In the genomic region with DNA sequence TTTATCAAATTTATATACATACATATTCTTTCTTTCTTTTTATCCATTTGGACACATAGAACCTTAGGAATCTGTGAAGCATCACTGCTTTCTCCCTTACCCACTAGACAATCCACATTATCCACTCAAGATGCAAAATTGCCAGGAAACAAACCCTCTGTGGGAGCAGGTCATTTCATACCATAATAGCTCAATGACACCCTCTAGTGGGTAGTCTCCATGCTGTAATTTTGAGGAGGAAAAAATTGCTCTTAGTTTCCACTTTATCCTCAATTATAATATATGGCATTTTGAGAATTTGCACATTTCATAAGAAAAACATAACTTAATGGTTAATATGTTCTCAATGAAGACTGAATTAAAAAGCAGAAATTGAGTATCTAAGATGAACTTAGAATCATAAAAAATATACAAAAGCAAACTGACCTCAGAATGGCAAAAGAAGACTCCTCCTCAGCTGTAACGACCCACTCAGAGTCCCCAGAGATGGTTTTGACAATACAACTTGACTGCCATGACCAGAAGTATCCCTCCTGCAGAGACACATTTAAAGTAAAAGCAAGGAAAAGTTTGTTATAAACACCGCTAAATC, we compare ENCODE assay signal across 8 cellular contexts.
DNase-seq lines count a peak whose midpoint lies in the region; ATAC-seq, FAIRE-seq and TF ChIP-seq lines count a peak whose summit lies in the region.

No MANE protein-coding gene starts in this region.

- no peaks in the 10 kb centered on the region for H3K9me3 ChIP-seq in testis

- peak; percentile 85 for FAIRE-seq in G401.6 (lab: Jason Lieb, UNC)

- intact Hi-C loops in left colon (cut with DNase I, micrococcal nuclease): no loop called here
- intact Hi-C loops in testis (cut with DNase I; ENCODE audit: low total_unique reads): no loop called here

- DNase-seq in NB4 (ENCODE audit: low read depth) (peak; percentile 42), astrocyte of the hippocampus (ENCODE audit: low read depth, low spot score) (peak; percentile 67), left colon (no peak), testis (no peak), NK-92 (lab: John Stamatoyannopoulos, UW; ENCODE audit: unreplicated experiment) (no peak)

- no peaks in the 10 kb centered on the region for H3K4me1 ChIP-seq in testis

- TF ChIP-seq POLR2A in NB4 (IDR thresholded peaks at IDR 0.05; ENCODE audit: extremely low read depth, insufficient read length): no peak
- TF ChIP-seq POLR2A in testis (IDR thresholded peaks at IDR 0.05): no peak

- H3K4me3 ChIP-seq in NB4 (ENCODE audit: low read depth, low read length) (no peak overlapping the region), testis (no peak overlapping the region)

- ATAC-seq in GM21717 (IDR thresholded peaks at IDR 0.05; ENCODE audit: unreplicated experiment) (peak; percentile 41), left colon (peak; percentile 37), GM18511 (IDR thresholded peaks at IDR 0.05; ENCODE audit: unreplicated experiment) (no peak)

- 61 to 62% methylated on average over 2 of the region's 2 CpGs for WGBS in testis, 2 donors

- TF ChIP-seq CTCF in NB4 (IDR thresholded peaks at IDR 0.05; ENCODE audit: low read depth, low read length) (peak; percentile 77), testis (IDR thresholded peaks at IDR 0.05) (peak in 1 of 3 experiments; percentile 56)

- H3K27ac ChIP-seq in testis: no peak overlapping the region

- H3K36me3 ChIP-seq in testis (ENCODE audit: low read depth, missing control alignments): no peaks in the 10 kb centered on the region

- no peaks in the 10 kb centered on the region for H3K27me3 ChIP-seq in testis

Comparison
In these comparisons a context has a peak if more than half of its experiments do, and no peak if none do; other contexts are left out.
1. DNase-seq: peak in NB4 (single experiment) and astrocyte of the hippocampus (single experiment); none in left colon (0 of 2), testis (single experiment) and NK-92 (single experiment).